Comparison of ENCODE assay signal across 2 cellular contexts in the genomic region with DNA sequence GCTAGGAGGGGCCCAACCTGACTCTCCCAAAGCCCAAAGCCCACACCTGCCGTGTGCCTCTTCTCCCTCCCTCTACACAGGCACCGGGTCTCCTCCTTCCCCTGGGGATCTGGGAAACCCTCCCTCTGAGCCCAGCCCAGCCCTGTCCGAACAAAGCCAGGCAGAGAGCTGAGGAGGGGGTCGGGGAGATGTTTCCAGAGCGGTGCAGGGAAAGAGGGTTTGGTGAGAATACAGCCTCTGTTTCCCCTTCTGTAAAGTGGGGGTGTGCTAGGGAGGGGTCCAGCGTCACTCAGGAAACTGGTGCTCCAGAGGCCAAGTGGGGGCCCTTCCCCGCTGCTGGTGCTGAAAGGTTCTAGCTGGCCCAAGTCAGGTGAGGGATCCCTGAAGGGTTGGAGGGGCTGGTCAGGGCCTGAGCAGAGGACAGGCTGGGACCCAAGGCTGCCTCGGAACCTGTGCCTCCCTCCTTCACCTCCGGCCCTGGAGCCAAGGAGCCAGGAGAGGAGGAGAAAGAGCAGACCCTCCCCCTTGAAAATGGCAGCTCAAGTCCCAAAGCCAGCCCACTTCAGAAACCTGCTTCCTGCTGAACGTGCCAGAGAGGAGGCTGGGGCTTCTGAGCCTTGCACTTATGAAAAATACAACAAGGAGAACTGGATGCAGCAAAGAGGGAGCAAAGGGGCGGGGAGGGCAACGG.
TF ChIP-seq lines count a peak whose summit lies in the region.

No MANE protein-coding gene starts in this region.

TF ChIP-seq in SK-N-SH, 30 proteins besides CTCF, POLR2A, EP300 and RAD21 (continued from another document):
- TF ChIP-seq FOSL2 (IDR thresholded peaks at IDR 0.05; ENCODE audit: borderline replicate concordance, low read depth) (no peak), MEF2A (IDR thresholded peaks at IDR 0.05; ENCODE audit: borderline replicate concordance, low read depth) (no peak), TAF1 (IDR thresholded peaks at IDR 0.05; ENCODE audit: borderline replicate concordance, low read depth, low read length) (no peak), USF2 (IDR thresholded peaks at IDR 0.05; ENCODE audit: borderline replicate concordance, low read depth, low read length) (no peak), FOXM1 (IDR thresholded peaks at IDR 0.05; ENCODE audit: low read depth) (no peak), RCOR1 (IDR thresholded peaks at IDR 0.05; ENCODE audit: low read length) (no peak), TEAD4 (IDR thresholded peaks at IDR 0.05; ENCODE audit: borderline replicate concordance, insufficient read depth) (no peak), GABPA (IDR thresholded peaks at IDR 0.05; ENCODE audit: low read depth) (no peak), POLR2AphosphoS5 (IDR thresholded peaks at IDR 0.05; ENCODE audit: low read depth, low read length) (no peak)
- TF ChIP-seq, protein P1, sequence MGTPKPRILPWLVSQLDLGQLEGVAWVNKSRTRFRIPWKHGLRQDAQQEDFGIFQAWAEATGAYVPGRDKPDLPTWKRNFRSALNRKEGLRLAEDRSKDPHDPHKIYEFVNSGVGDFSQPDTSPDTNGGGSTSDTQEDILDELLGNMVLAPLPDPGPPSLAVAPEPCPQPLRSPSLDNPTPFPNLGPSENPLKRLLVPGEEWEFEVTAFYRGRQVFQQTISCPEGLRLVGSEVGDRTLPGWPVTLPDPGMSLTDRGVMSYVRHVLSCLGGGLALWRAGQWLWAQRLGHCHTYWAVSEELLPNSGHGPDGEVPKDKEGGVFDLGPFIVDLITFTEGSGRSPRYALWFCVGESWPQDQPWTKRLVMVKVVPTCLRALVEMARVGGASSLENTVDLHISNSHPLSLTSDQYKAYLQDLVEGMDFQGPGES (IDR thresholded peaks at IDR 0.05; ENCODE audit: low read depth, low read length), result no peak

TF ChIP-seq in SK-N-SH treated with all-trans-retinoic acid at 6 μM for 48 hours, 23 proteins besides CTCF, POLR2A, EP300 and RAD21 (continued from another document):
- no peak for TF ChIP-seq ESRRG (CRISPR knock-in tag; IDR thresholded peaks at IDR 0.05)
- TF ChIP-seq OSR1 (CRISPR knock-in tag; IDR thresholded peaks at IDR 0.05), result no peak
- TF ChIP-seq ZFP30 (CRISPR knock-in tag; IDR thresholded peaks at IDR 0.05), result no peak
- TF ChIP-seq TCF4 (CRISPR knock-in tag; IDR thresholded peaks at IDR 0.05; ENCODE audit: borderline replicate concordance), result no peak
- TF ChIP-seq, protein P2, sequence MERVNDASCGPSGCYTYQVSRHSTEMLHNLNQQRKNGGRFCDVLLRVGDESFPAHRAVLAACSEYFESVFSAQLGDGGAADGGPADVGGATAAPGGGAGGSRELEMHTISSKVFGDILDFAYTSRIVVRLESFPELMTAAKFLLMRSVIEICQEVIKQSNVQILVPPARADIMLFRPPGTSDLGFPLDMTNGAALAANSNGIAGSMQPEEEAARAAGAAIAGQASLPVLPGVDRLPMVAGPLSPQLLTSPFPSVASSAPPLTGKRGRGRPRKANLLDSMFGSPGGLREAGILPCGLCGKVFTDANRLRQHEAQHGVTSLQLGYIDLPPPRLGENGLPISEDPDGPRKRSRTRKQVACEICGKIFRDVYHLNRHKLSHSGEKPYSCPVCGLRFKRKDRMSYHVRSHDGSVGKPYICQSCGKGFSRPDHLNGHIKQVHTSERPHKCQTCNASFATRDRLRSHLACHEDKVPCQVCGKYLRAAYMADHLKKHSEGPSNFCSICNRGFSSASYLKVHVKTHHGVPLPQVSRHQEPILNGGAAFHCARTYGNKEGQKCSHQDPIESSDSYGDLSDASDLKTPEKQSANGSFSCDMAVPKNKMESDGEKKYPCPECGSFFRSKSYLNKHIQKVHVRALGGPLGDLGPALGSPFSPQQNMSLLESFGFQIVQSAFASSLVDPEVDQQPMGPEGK (CRISPR knock-in tag; IDR thresholded peaks at IDR 0.05; ENCODE audit: borderline replicate concordance), result no peak
- TF ChIP-seq CSRNP3 (CRISPR knock-in tag; IDR thresholded peaks at IDR 0.05), result no peak
- no peak for TF ChIP-seq ARNTL (CRISPR knock-in tag; IDR thresholded peaks at IDR 0.05; ENCODE audit: borderline replicate concordance, low read depth)
- no peak for TF ChIP-seq SNAI2 (CRISPR knock-in tag; IDR thresholded peaks at IDR 0.05)
- no peak for TF ChIP-seq ZFP3 (CRISPR knock-in tag; IDR thresholded peaks at IDR 0.05)
- no peak for TF ChIP-seq GLIS3 (CRISPR knock-in tag; IDR thresholded peaks at IDR 0.05)
- no peak for TF ChIP-seq RARB (CRISPR knock-in tag; IDR thresholded peaks at IDR 0.05)
- no peak for TF ChIP-seq TOX (CRISPR knock-in tag; IDR thresholded peaks at IDR 0.05; ENCODE audit: borderline replicate concordance)
- TF ChIP-seq ZNF8 (CRISPR knock-in tag; IDR thresholded peaks at IDR 0.05), result no peak
- TF ChIP-seq CSDC2 (CRISPR knock-in tag; IDR thresholded peaks at IDR 0.05), result no peak
TF ChIP-seq in SK-N-SH treated with all-trans-retinoic acid at 6 μM for 48 hours: peak in this region for 0.
